In the genomic region with DNA sequence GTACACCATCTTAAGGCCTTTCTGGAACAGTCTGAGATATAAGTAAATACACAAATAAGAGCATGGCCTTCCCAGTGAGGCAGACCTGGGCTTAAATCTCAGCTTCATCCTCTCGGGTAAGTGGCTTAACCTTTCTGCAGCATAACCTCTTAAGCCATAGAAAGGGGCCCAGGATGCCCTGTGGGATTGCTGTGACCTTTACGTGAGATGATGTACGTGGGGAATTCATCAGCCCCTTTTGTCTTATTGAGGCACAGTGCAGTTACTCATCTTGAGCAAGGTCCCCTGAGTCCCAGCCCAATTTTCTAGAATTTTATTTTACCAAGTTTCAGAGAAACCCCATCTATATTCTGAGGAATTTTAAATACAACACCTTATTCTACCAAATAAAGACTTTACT, we compare ENCODE assay signal across 19 cellular contexts.
"Had no signal": no experiment of that assay in that cellular context is flagged by ENCODE, and none has a peak within 500 bp of the region (broad histone marks: within the 10 kb centered on the region; RNA-seq: fewer than 3 reads in every experiment).

No MANE protein-coding gene starts in this region.

- H3K36me3 Mint-ChIP-seq: naive thymus-derived CD4-positive, alpha-beta T cell had no signal

- H3K36me3 ChIP-seq: heart right ventricle, right atrium auricular region, sigmoid colon, transverse colon had no signal

- H3K9me3 Mint-ChIP-seq: nephron progenitor cell had no signal

- H3K27ac ChIP-seq: heart right ventricle, right atrium auricular region, skin epidermis had no signal

- H3K9me3 ChIP-seq: heart right ventricle, right atrium auricular region, sigmoid colon, transverse colon had no signal

- FAIRE-seq: frontal cortex had no signal

- DNase-seq: cortex of kidney; dorsolateral prefrontal cortex; effector CD8-positive, alpha-beta T cell; heart right ventricle; hypothalamus; islet precursor cell; mammary epithelial cell; naive thymus-derived CD4-positive, alpha-beta T cell; nephron progenitor cell; sigmoid colon; stimulated activated CD4-positive, alpha-beta T cell treated with anti-CD3 and anti-CD28 coated beads, Interleukin-2, amount 100 ng/mL, for 24 hours; stimulated activated CD4-positive, alpha-beta T cell treated with anti-CD3 and anti-CD28 coated beads, Interleukin-4, amount 100 ng/mL, for 4 hours; stimulated activated naive CD4-positive, alpha-beta T cell treated with Interleukin-2 at 50 U/mL for 16 hours; transverse colon had no signal

- H3K4me3 Mint-ChIP-seq: naive thymus-derived CD4-positive, alpha-beta T cell; nephron progenitor cell had no signal

- H3K27me3 ChIP-seq: dorsolateral prefrontal cortex, heart right ventricle, right atrium auricular region, sigmoid colon, transverse colon had no signal

- H3K27ac Mint-ChIP-seq: nephron progenitor cell had no signal

- H3K4me3 ChIP-seq: dorsolateral prefrontal cortex, heart right ventricle, right atrium auricular region, sigmoid colon, skin epidermis, transverse colon had no signal

- H3K4me1 Mint-ChIP-seq: naive thymus-derived CD4-positive, alpha-beta T cell had no signal

- ATAC-seq: esophagus mucosa; heart right ventricle; left lobe of liver; naive thymus-derived CD4-positive, alpha-beta T cell had no signal
